In the genomic region with DNA sequence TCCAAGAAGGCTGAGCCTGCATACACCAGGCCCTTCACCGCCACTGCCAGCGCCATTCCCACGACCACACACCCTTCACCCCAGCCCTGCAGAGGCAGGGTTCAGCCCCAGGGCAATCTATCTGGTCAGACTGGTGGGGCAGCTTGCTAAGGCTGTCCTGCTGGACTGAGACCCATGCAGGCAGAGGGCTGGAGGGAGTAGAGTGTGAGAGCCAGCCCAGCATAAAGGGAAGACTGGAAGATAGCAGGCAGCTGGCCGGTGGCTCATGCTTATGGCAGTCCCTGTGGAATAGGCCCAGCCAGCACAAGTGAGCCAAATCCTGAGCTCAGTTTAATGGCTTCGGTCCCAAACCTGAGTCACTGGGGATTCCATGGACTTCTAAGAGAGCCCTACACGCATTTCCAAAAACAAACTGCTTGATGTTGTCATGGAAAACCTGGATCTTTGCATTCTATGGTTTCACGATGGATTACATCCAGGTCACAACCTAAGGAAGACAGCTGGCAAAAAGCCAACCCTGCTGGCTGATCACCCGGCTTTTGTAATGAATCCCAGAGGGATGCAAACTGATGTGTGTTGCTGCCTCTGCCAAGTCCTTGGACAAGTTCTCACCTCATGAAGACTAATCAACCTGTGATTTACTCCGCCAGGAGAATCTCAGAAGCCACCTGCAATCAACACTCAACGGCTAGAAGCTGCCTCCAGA, we compare ENCODE assay signal across 8 cellular contexts.
DNase-seq lines count a peak whose midpoint lies in the region; ATAC-seq and TF ChIP-seq lines count a peak whose summit lies in the region.

No MANE protein-coding gene starts in this region.

- peak overlapping the region; percentile 37; the same call in 1 of the 2 replicates for H3K4me3 ChIP-seq in ACC112 (ENCODE audit: low read depth, low read length)
- H3K4me3 ChIP-seq in astrocyte of the cerebellum (ENCODE audit: low read depth, low read length) = no peak overlapping the region
- H3K4me3 ChIP-seq in skeletal muscle satellite cell (ENCODE audit: low read length) = peak overlapping the region; percentile 8

- H3K36me3 ChIP-seq in ACC112 (ENCODE audit: insufficient read depth, low read length) (no peaks in the 10 kb centered on the region), skeletal muscle satellite cell (ENCODE audit: insufficient read depth, low read length) (peaks cover 10% of the 10 kb centered on the region)

- in situ Hi-C loops in astrocyte of the cerebellum (cut with HindIII; ENCODE audit: low sequenced_read_pairs) = no loop called here

- peak overlapping the region; percentile 64 for H3K9ac ChIP-seq in skeletal muscle satellite cell (ENCODE audit: low read depth, low read length)

- H3K79me2 ChIP-seq in ACC112 (ENCODE audit: control insufficient read depth, insufficient read depth, low read length, unreplicated experiment) = peaks cover 74% of the 10 kb centered on the region

- H3K27me3 ChIP-seq in ACC112 (ENCODE audit: insufficient read depth, low read length) (no peaks in the 10 kb centered on the region), skeletal muscle satellite cell (ENCODE audit: control insufficient read depth, insufficient read depth, low read length) (no peaks in the 10 kb centered on the region)

- ATAC-seq in HG02571 (IDR thresholded peaks at IDR 0.05; ENCODE audit: unreplicated experiment) = no peak

- no peak for TF ChIP-seq CTCF in astrocyte of the cerebellum (IDR thresholded peaks at IDR 0.05; ENCODE audit: low read depth, low read length, missing control alignments)

- peak overlapping the region; percentile 51 for H3K4me2 ChIP-seq in skeletal muscle satellite cell (ENCODE audit: low read length)

- peaks cover 89% of the 10 kb centered on the region for H3K4me1 ChIP-seq in ACC112 (ENCODE audit: control insufficient read depth, insufficient read depth, low read length, unreplicated experiment)
- H3K4me1 ChIP-seq in skeletal muscle satellite cell (ENCODE audit: control insufficient read depth, insufficient read depth, low read length) = peaks cover 86% of the 10 kb centered on the region

- H3K27ac ChIP-seq in ACC112 (ENCODE audit: low read depth, low read length) = peak overlapping the region; percentile 91

- no peak overlapping the region for H2AFZ ChIP-seq in ACC112 (ENCODE audit: low read length, unreplicated experiment)

- no peaks in the 10 kb centered on the region for H3K9me3 ChIP-seq in skeletal muscle satellite cell (replicated peaks; ENCODE audit: low read length)

- peak; percentile 99 for DNase-seq in LHCN-M2 (ENCODE audit: low read depth)
- peak; percentile 100 for DNase-seq in astrocyte of the cerebellum (ENCODE audit: low read depth)
- peak in 47 of 51 donors; percentile 21 to 88 (median 70) for DNase-seq in hypothalamus (lab: John Stamatoyannopoulos, UW)
- no peak for DNase-seq in Kasumi-1 (lab: John Stamatoyannopoulos, UW)
- no peak for DNase-seq in stimulated activated naive CD4-positive, alpha-beta T cell treated with Interleukin-2 at 50 U/mL for 16 hours (lab: John Stamatoyannopoulos, UW)

Comparison
In these comparisons a context has a peak if more than half of its experiments do, and no peak if none do; other contexts are left out.
1. DNase-seq: peak in LHCN-M2 (single experiment), astrocyte of the cerebellum (single experiment) and hypothalamus (47 of 51); none in Kasumi-1 (0 of 2) and stimulated activated naive CD4-positive, alpha-beta T cell treated with Interleukin-2 at 50 U/mL for 16 hours (single experiment).